Comparison of ENCODE assay signal across 8 cellular contexts in the genomic region with DNA sequence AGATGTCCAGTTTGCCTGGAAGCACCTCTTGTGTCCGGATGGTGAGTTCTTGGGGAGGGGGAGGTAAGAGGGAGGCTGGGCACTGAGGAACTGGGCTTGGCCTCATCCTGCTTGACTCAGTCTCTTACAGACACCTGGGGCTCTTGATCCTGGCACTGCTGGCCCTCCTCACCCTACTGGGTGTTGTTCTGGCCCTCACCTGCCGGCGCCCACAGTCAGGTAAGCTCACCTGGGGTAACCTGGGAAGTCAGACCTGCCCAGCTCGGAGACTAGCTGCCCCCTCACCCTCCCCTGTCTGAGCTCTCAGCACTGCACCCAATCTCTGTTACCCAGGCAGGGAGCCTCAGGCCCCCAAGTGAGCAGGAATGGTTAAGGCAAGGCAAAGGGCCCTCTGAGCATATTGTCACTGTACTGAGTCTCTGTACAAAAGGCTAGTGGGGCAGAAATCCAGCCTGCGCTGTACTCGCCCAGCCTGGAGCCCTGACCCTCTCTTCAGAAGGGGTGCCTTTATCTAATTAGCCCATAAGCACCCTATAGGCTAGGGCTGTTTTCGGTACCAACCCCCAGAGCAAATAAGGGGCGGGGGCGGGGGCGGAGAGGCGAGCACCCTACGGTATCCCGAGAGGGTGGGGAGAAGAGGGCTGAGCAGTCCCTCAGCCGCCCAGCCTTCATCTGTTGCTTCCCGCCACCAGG. TPM values are rescaled to one million over a fixed set of nuclear protein-coding genes. Genes with fewer than 3 reads are reported as not detected.
A peak's percentile ranks its signal among the peaks of the same experiment; 100 is the strongest.
DNase-seq lines count a peak whose midpoint lies in the region; ATAC-seq and TF ChIP-seq lines count a peak whose summit lies in the region.

No MANE protein-coding gene starts in this region.

- H3K4me3 ChIP-seq in left lung (peak overlapping the region; percentile 55 to 57), tibial artery (peak overlapping the region; percentile 55 to 73)

- ATAC-seq in activated T-cell treated with anti-CD3 and anti-CD28 coated beads, Interleukin-2, amount 50 U/mL, for 72 hours (replicated peaks in 1 of 2), result no peak
- ATAC-seq in T-helper 17 cell (no peak), left lung (no peak), HG02884 (IDR thresholded peaks at IDR 0.05; ENCODE audit: unreplicated experiment) (no peak), HG03159 (IDR thresholded peaks at IDR 0.05; ENCODE audit: unreplicated experiment) (no peak)

- H3K9me3 Mint-ChIP-seq in activated T-cell treated with anti-CD3 and anti-CD28 coated beads, Interleukin-2, amount 50 U/mL, for 72 hours, result no peaks in the 10 kb centered on the region

- peaks cover 26% of the 10 kb centered on the region for H3K4me1 Mint-ChIP-seq in activated T-cell treated with anti-CD3 and anti-CD28 coated beads, Interleukin-2, amount 50 U/mL, for 72 hours (ENCODE audit: low read depth)
- peaks cover 16% of the 10 kb centered on the region for H3K4me1 Mint-ChIP-seq in T-helper 17 cell

- H3K27me3 ChIP-seq in left lung (no peaks in the 10 kb centered on the region), tibial artery (no peaks in the 10 kb centered on the region)

- no peak overlapping the region for H3K27ac Mint-ChIP-seq in activated T-cell treated with anti-CD3 and anti-CD28 coated beads, Interleukin-2, amount 50 U/mL, for 72 hours
- no peak overlapping the region for H3K27ac Mint-ChIP-seq in T-helper 17 cell

- TF ChIP-seq CTCF in left lung (IDR thresholded peaks at IDR 0.05) (no peak), tibial artery (IDR thresholded peaks at IDR 0.05) (no peak)

- H3K27me3 Mint-ChIP-seq in activated T-cell treated with anti-CD3 and anti-CD28 coated beads, Interleukin-2, amount 50 U/mL, for 72 hours (ENCODE audit: low read depth), result peaks cover 15% of the 10 kb centered on the region
- no peaks in the 10 kb centered on the region for H3K27me3 Mint-ChIP-seq in T-helper 17 cell

- intact Hi-C loops in left lung (cut with DNase I) (no loop called here), tibial artery (cut with DNase I; ENCODE audit: low total_unique reads) (loop anchor here (2.0 to 5.0 kb wide), 4 partner anchors 24 to 72 kb away; partner anchors contain the start of genes JAGN1 and RPUSD3)

- peak overlapping the region; percentile 75 to 76 for H3K4me3 Mint-ChIP-seq in activated T-cell treated with anti-CD3 and anti-CD28 coated beads, Interleukin-2, amount 50 U/mL, for 72 hours
- peak overlapping the region; percentile 82 for H3K4me3 Mint-ChIP-seq in T-helper 17 cell

- H3K9me3 ChIP-seq in T-helper 17 cell (ENCODE audit: control insufficient read depth, low read length, poor library complexity, severe bottlenecking) (no peaks in the 10 kb centered on the region), left lung (no peaks in the 10 kb centered on the region), tibial artery (no peaks in the 10 kb centered on the region)

- H3K36me3 ChIP-seq in left lung (no peaks in the 10 kb centered on the region), tibial artery (peaks cover 0 to 29% (median 5%) of the 10 kb centered on the region in 3 donors)

- no peak for DNase-seq in activated T-cell treated with anti-CD3 and anti-CD28 coated beads, Interleukin-2, amount 50 U/mL, for 72 hours
- no peak for DNase-seq in activated T-cell treated with anti-CD3 and anti-CD28 coated beads, Interleukin-2, amount 50 U/mL, for 1 hour
- DNase-seq in T-helper 17 cell, result no peak
- DNase-seq in left lung, result no peak
- DNase-seq in tibial artery, result no peak
- DNase-seq in NOMO-1 treated with DMSO at 0.1 percent for 48 hours (lab: John Stamatoyannopoulos, UW; ENCODE audit: unreplicated experiment), result no peak

- peak overlapping the region; percentile 87 to 88 for H3K27ac ChIP-seq in left lung
- H3K27ac ChIP-seq in tibial artery, result peak overlapping the region; percentile 92 to 95

- peaks cover 0 to 2% of the 10 kb centered on the region in 2 donors for H3K36me3 Mint-ChIP-seq in activated T-cell treated with anti-CD3 and anti-CD28 coated beads, Interleukin-2, amount 50 U/mL, for 72 hours (ENCODE audit: insufficient read depth in 2 of 2)
- peaks cover 4% of the 10 kb centered on the region for H3K36me3 Mint-ChIP-seq in T-helper 17 cell (ENCODE audit: low read depth)

- H3K4me1 ChIP-seq in left lung (peaks cover 18 to 56% of the 10 kb centered on the region in 2 donors), tibial artery (peaks cover 5 to 61% (median 40%) of the 10 kb centered on the region in 4 donors)

RNA-seq across cellular contexts. Expression of gene IL17RC, which starts 2.2 kb away (rescaled TPM):
- total RNA-seq in activated T-cell treated with anti-CD3 and anti-CD28 coated beads, Interleukin-2, amount 50 U/mL, for 72 hours, result under 1 TPM; 0.41 to 0.93 TPM
- total RNA-seq in T-helper 17 cell (under 1 TPM; 0.47 to 0.92 TPM), left lung (10 to 100 TPM; 20.4 to 26.2 TPM)

RNA-seq across cellular contexts. Expression of gene IL17RE, which starts 12.1 kb away (rescaled TPM):
- total RNA-seq in activated T-cell treated with anti-CD3 and anti-CD28 coated beads, Interleukin-2, amount 50 U/mL, for 72 hours, result 1 to 10 TPM in 1 of 2 donors, under 1 TPM in 1; 0.94 to 5.5 TPM
- 10 to 100 TPM; 10.1 to 12.4 TPM for total RNA-seq in T-helper 17 cell
- total RNA-seq in left lung, result 10 to 100 TPM; 14.4 to 22.5 TPM

RNA-seq across cellular contexts. Expression of gene CRELD1, which starts 18.9 kb away (rescaled TPM):
- total RNA-seq in activated T-cell treated with anti-CD3 and anti-CD28 coated beads, Interleukin-2, amount 50 U/mL, for 72 hours, result 10 to 100 TPM; 18.8 to 25.3 TPM
- total RNA-seq in T-helper 17 cell (10 to 100 TPM; 15.5 to 20.0 TPM), left lung (10 to 100 TPM; 29.9 to 56.8 TPM)

RNA-seq across cellular contexts. Expression of gene JAGN1, which starts 24.3 kb away (rescaled TPM):
- total RNA-seq in activated T-cell treated with anti-CD3 and anti-CD28 coated beads, Interleukin-2, amount 50 U/mL, for 72 hours, result 10 to 100 TPM; 34.6 to 39.4 TPM
- 10 to 100 TPM; 15.4 to 17.8 TPM for total RNA-seq in T-helper 17 cell
- 10 to 100 TPM; 25.1 to 31.8 TPM for total RNA-seq in left lung

RNA-seq across cellular contexts. Expression of gene CIDEC, which starts 34.7 kb away (rescaled TPM):
- under 1 TPM in 1 of 2 donors, not detected in 1; 0.65 TPM for total RNA-seq in activated T-cell treated with anti-CD3 and anti-CD28 coated beads, Interleukin-2, amount 50 U/mL, for 72 hours
- total RNA-seq in T-helper 17 cell, result not detected
- not detected for total RNA-seq in left lung

Comparison
In these comparisons a context has a peak if more than half of its experiments do, and no peak if none do; other contexts are left out.
1. RNA of gene IL17RC, which starts 2.2 kb away (total RNA-seq): 20.4 to 26.2 TPM in left lung; 0.41 to 0.93 TPM in activated T-cell treated with anti-CD3 and anti-CD28 coated beads, Interleukin-2, amount 50 U/mL, for 72 hours and 0.47 to 0.92 TPM in T-helper 17 cell; every median in the first group is over 10 times any median in the second.